ENCODE assay signal across 9 cellular contexts in genomic region chr20:38125157-38126056, GRCh38. TPM values are rescaled to one million over a fixed set of nuclear protein-coding genes. Genes with fewer than 3 reads are reported as not detected.
A peak's percentile ranks its signal among the peaks of the same experiment; 100 is the strongest.
DNase-seq lines count a peak whose midpoint lies in the region; ATAC-seq and TF ChIP-seq lines count a peak whose summit lies in the region.
"Had no signal": no experiment of that assay in that cellular context is flagged by ENCODE, and none has a peak within 500 bp of the region (broad histone marks: within the 10 kb centered on the region; RNA-seq: fewer than 3 reads in every experiment).

No MANE protein-coding gene starts in this region.

- H3K27ac Mint-ChIP-seq in endodermal cell, result no peak overlapping the region
- H3K27ac Mint-ChIP-seq in nephron, result peak overlapping the region; percentile 81 to 99 (median 97)

- H3K79me2 ChIP-seq in MM.1S (ENCODE audit: low read length), result no peaks in the 10 kb centered on the region

- no peaks in the 10 kb centered on the region for H3K36me3 Mint-ChIP-seq in endodermal cell (ENCODE audit: low read depth)
- H3K36me3 Mint-ChIP-seq in nephron (ENCODE audit: low read depth), result no peaks in the 10 kb centered on the region

- H3K27ac ChIP-seq in endodermal cell (ENCODE audit: low read depth, low read length) (no peak overlapping the region), MM.1S (ENCODE audit: low read length) (no peak overlapping the region)

- H3K4me1 ChIP-seq in endodermal cell (ENCODE audit: control insufficient read depth, insufficient read depth, low read length), result no peaks in the 10 kb centered on the region
- no peaks in the 10 kb centered on the region for H3K4me1 ChIP-seq in MM.1S (ENCODE audit: low read length)

- WGBS in endodermal cell (ENCODE audit: insufficient coverage in 1 of 2, insufficient read length in 1 of 2), 2 experiments, result 91 to 94% methylated on average over 8 to 18 of the region's 18 CpGs

- no peaks in the 10 kb centered on the region for H3F3A ChIP-seq in MM.1S (ENCODE audit: insufficient read depth, low read length)

- peak; percentile 47 for TF ChIP-seq CTCF in endodermal cell (conservative IDR thresholded peaks at IDR 0.05)
- peak in 1 of 3 experiments; percentile 19 for TF ChIP-seq CTCF in nephron (IDR thresholded peaks at IDR 0.05; ENCODE audit: unreplicated experiment in 3 of 3)
- no peak for TF ChIP-seq CTCF in MM.1S (IDR thresholded peaks at IDR 0.05; ENCODE audit: low read length)

- H2AFZ ChIP-seq in MM.1S (ENCODE audit: low read length), result no peak overlapping the region

- no peaks in the 10 kb centered on the region for H4K20me1 ChIP-seq in MM.1S (ENCODE audit: insufficient read depth, low read length)

- H3K4me3 ChIP-seq in endodermal cell (ENCODE audit: low read length), result no peak overlapping the region
- H3K4me3 ChIP-seq in MM.1S (ENCODE audit: low read length), result no peak overlapping the region

- H3K9me2 ChIP-seq in MM.1S (replicated peaks; ENCODE audit: insufficient read depth, low read length), result no peaks in the 10 kb centered on the region

- peak; percentile 98 for DNase-seq in DMS153 (lab: John Stamatoyannopoulos, UW)
- peak; percentile 15 to 73 for DNase-seq in NCI-H446 (lab: John Stamatoyannopoulos, UW)
- peak; percentile 44 for DNase-seq in endodermal cell
- DNase-seq in central memory CD4-positive, alpha-beta T cell, result no peak
- no peak for DNase-seq in RPMI8226
- no peak for DNase-seq in MM.1S

- H3K36me3 ChIP-seq in endodermal cell (ENCODE audit: control insufficient read depth, insufficient read depth, low read length), result no peaks in the 10 kb centered on the region
- no peaks in the 10 kb centered on the region for H3K36me3 ChIP-seq in MM.1S (replicated peaks; ENCODE audit: insufficient read depth, low read length)

- ATAC-seq in HG02571 (IDR thresholded peaks at IDR 0.05; ENCODE audit: unreplicated experiment), result no peak

- no peaks in the 10 kb centered on the region for H3K9me3 Mint-ChIP-seq in endodermal cell
- no peaks in the 10 kb centered on the region for H3K9me3 Mint-ChIP-seq in nephron

- no peaks in the 10 kb centered on the region for H3K27me3 ChIP-seq in endodermal cell (ENCODE audit: control insufficient read depth, insufficient read depth, low read length, poor library complexity, severe bottlenecking)
- H3K27me3 ChIP-seq in MM.1S (replicated peaks; ENCODE audit: insufficient read depth, low read length), result no peaks in the 10 kb centered on the region

- H3K4me1 Mint-ChIP-seq in endodermal cell, result peaks cover 6% of the 10 kb centered on the region
- H3K4me1 Mint-ChIP-seq in nephron, result peaks cover 44% of the 10 kb centered on the region

- H3K9me3 ChIP-seq in endodermal cell (ENCODE audit: control insufficient read depth, low read length) (no peaks in the 10 kb centered on the region), MM.1S (replicated peaks; ENCODE audit: insufficient read depth, low read length) (no peaks in the 10 kb centered on the region)

- H3K4me3 Mint-ChIP-seq in endodermal cell (no peak overlapping the region), nephron (peak overlapping the region in 2 of 3 experiments; percentile 7 to 41)

- H3K4me2 ChIP-seq in MM.1S (ENCODE audit: low read depth, low read length), result no peak overlapping the region

- H3K9ac ChIP-seq in endodermal cell (ENCODE audit: extremely low read depth, low read length, poor library complexity, severe bottlenecking), result no peak overlapping the region
- H3K9ac ChIP-seq in MM.1S (ENCODE audit: low read length), result no peak overlapping the region

- H3K27me3 Mint-ChIP-seq in endodermal cell (ENCODE audit: insufficient read depth) (no peaks in the 10 kb centered on the region), nephron (ENCODE audit: low read depth) (peaks cover 3% of the 10 kb centered on the region)

RNA-seq across cellular contexts. Expression of gene TGM2, which starts 39.7 kb away (rescaled TPM):
- under 1 TPM; 0.27 to 0.37 TPM for total RNA-seq in endodermal cell
- polyA plus RNA-seq in endodermal cell (2013, experiment 1 of 2), result 3.4 TPM
- 2.1 TPM for polyA plus RNA-seq in endodermal cell (2013, experiment 2 of 2)
- polyA plus RNA-seq: neural cell had no signal

Comparison
In these comparisons a context has a peak if more than half of its experiments do, and no peak if none do; other contexts are left out.
1. DNase-seq: peak in DMS153 (single experiment), NCI-H446 (2 of 2) and endodermal cell (single experiment); none in central memory CD4-positive, alpha-beta T cell (single experiment), RPMI8226 (single experiment) and MM.1S (single experiment).